In genomic region chr2:120350125-120350524, GRCh38 we compare ENCODE assay signal across 16 cellular contexts. TPM values are rescaled to one million over a fixed set of nuclear protein-coding genes. Genes with fewer than 3 reads are reported as not detected.
DNase-seq lines count a peak whose midpoint lies in the region; TF ChIP-seq lines count a peak whose summit lies in the region.
"Had no signal": no experiment of that assay in that cellular context is flagged by ENCODE, and none has a peak within 500 bp of the region (broad histone marks: within the 10 kb centered on the region; RNA-seq: fewer than 3 reads in every experiment).

No MANE protein-coding gene starts in this region.

- H3K36me3 ChIP-seq in H7 (replicated peaks; ENCODE audit: control insufficient read depth, insufficient read depth, low read length) = no peaks in the 10 kb centered on the region
- peaks cover 4 to 15% of the 10 kb centered on the region in 2 donors for H3K36me3 ChIP-seq in thyroid gland
- H3K36me3 ChIP-seq: BLaER1 had no signal

- intact Hi-C loops in thyroid gland (cut with DNase I) = no loop called here

- peaks cover 8% of the 10 kb centered on the region for H3K36me3 Mint-ChIP-seq in brain
- no peaks in the 10 kb centered on the region for H3K36me3 Mint-ChIP-seq in neural crest cell (ENCODE audit: low read depth)
- H3K36me3 Mint-ChIP-seq: CD4-positive, alpha-beta memory T cell had no signal

- H3K27ac Mint-ChIP-seq in brain (peak overlapping the region; percentile 14 to 96 (median 82)), neural crest cell (ENCODE audit: unreplicated experiment) (no peak overlapping the region)
- H3K27ac Mint-ChIP-seq: CD14-positive monocyte; CD4-positive, alpha-beta memory T cell had no signal

- peak; percentile 68 for DNase-seq in H7
- DNase-seq in neural crest cell (ENCODE audit: low read depth, low spot score) = no peak
- DNase-seq in thyroid gland = no peak
- DNase-seq in NCI-H2081 treated with DMSO at 0.1 percent for 48 hours (lab: John Stamatoyannopoulos, UW) = no peak
- no peak for DNase-seq in T-helper 2 cell
- no peak for DNase-seq in NCI-H345 (lab: John Stamatoyannopoulos, UW)
- DNase-seq: 8988T, DMS153, DMS79, GDM1, HCEC 1CT had no signal

- H3K4me3 ChIP-seq in H7 (ENCODE audit: insufficient read depth, low read depth, low read length) (no peak overlapping the region), thyroid gland (replicated peaks in 1 of 3) (no peak overlapping the region)
- H3K4me3 ChIP-seq: BLaER1 had no signal

- H3K4me3 Mint-ChIP-seq in brain = peak overlapping the region in 2 of 5 experiments; percentile 45 to 62
- H3K4me3 Mint-ChIP-seq in neural crest cell = peak overlapping the region; percentile 56
- H3K4me3 Mint-ChIP-seq: CD4-positive, alpha-beta memory T cell had no signal

- H3K27ac ChIP-seq in thyroid gland = peak overlapping the region in 2 of 3 donors; percentile 36 to 46
- H3K27ac ChIP-seq: BLaER1, HL-60 had no signal

- H3K9me3 ChIP-seq in thyroid gland = no peaks in the 10 kb centered on the region
- H3K9me3 ChIP-seq: BLaER1 had no signal

- TF ChIP-seq POLR2A in thyroid gland (IDR thresholded peaks at IDR 0.05) = no peak

- H3K27me3 ChIP-seq in H7 (ENCODE audit: control insufficient read depth, insufficient read depth, low read length) (peaks cover 46% of the 10 kb centered on the region), thyroid gland (no peaks in the 10 kb centered on the region)

- H3K27me3 Mint-ChIP-seq in brain = peaks cover 22% of the 10 kb centered on the region
- H3K27me3 Mint-ChIP-seq in neural crest cell (ENCODE audit: low read depth) = peaks cover 59% of the 10 kb centered on the region

- 88 to 91% methylated on average over 15 of the region's 15 CpGs for WGBS in thyroid gland, 2 donors

- H3K9me3 Mint-ChIP-seq in brain (peaks cover 0 to 4% (median 0%) of the 10 kb centered on the region in 5 experiments), neural crest cell (no peaks in the 10 kb centered on the region)
- H3K9me3 Mint-ChIP-seq: CD4-positive, alpha-beta memory T cell had no signal

- H3K4me1 Mint-ChIP-seq in brain (peaks cover 54% of the 10 kb centered on the region), neural crest cell (peaks cover 38% of the 10 kb centered on the region)

- H3K4me1 ChIP-seq in thyroid gland = peaks cover 15 to 21% of the 10 kb centered on the region in 2 donors

- no peak for TF ChIP-seq CTCF in brain (conservative IDR thresholded peaks at IDR 0.05)
- no peak for TF ChIP-seq CTCF in neural crest cell (conservative IDR thresholded peaks at IDR 0.05)
- no peak for TF ChIP-seq CTCF in thyroid gland (IDR thresholded peaks at IDR 0.05)

RNA-seq across cellular contexts. Expression of gene INHBB, which starts 4.2 kb away (rescaled TPM):
- total RNA-seq in H7 (2014; rRNA removed; shearing (Covaris generic)) = 0.07 and 0.11 TPM in 2 replicates
- polyA plus RNA-seq in brain (ENCODE audit: insufficient read depth, low read depth, low replicate concordance) = 13.9 TPM
- 0.14 and 0.49 TPM in 2 replicates for total RNA-seq in neural crest cell
- total RNA-seq in thyroid gland = 10 to 100 TPM; 12.3 to 27.5 (median 23.6) TPM
- total RNA-seq: CD4-positive, alpha-beta memory T cell had no signal
- polyA plus RNA-seq: CD14-positive monocyte; CD4-positive, alpha-beta memory T cell had no signal
